9 cellular contexts compared by ENCODE assay signal in the genomic region with DNA sequence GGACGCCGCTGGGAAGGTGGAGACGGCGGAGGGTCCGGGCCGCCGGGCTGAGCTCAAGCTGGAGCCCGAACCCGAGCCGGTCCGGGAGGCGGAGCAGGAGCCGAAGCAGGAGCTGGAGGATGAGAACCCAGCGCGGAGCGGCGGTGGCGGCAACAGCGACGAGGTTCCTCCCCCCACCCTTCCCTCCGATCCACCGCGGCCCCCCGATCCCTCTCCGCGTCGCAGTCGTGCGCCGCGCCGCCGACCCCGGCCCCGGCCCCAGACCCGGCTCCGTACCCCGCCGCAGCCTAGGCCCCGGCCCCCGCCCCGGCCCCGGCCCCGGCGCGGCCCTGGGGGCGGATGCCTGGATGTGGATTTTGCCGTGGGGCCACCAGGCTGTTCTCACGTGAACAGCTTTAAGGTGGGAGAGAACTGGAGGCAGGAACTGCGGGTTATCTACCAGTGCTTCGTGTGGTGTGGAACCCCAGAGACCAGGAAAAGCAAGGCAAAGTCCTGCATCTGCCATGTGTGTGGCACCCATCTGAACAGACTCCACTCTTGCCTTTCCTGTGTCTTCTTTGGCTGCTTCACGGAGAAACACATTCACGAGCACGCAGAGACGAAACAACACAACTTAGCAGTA. TPM values are rescaled to one million over a fixed set of nuclear protein-coding genes. Genes with fewer than 3 reads are reported as not detected.
DNase-seq lines count a peak whose midpoint lies in the region; ATAC-seq, FAIRE-seq and TF ChIP-seq lines count a peak whose summit lies in the region.
"Had no signal": no experiment of that assay in that cellular context is flagged by ENCODE, and none has a peak within 500 bp of the region (broad histone marks: within the 10 kb centered on the region; RNA-seq: fewer than 3 reads in every experiment).

No MANE protein-coding gene starts in this region.

- H3K9ac ChIP-seq in Loucy (ENCODE audit: low read depth, low read length, poor library complexity, severe bottlenecking): peak overlapping the region; percentile 58

- peak in 2 of 4 donors; percentile 14 to 30 for ATAC-seq in right lobe of liver

- no peak for FAIRE-seq in bronchial epithelial cell (lab: Jason Lieb, UNC)
- FAIRE-seq: endometrium had no signal

- TF ChIP-seq CTCF in Loucy (conservative IDR thresholded peaks at IDR 0.05; ENCODE audit: low read length) (no peak), bronchial epithelial cell (IDR thresholded peaks at IDR 0.05; ENCODE audit: insufficient read depth, low read length, severe bottlenecking) (no peak), right lobe of liver (IDR thresholded peaks at IDR 0.05) (no peak), tibial artery (IDR thresholded peaks at IDR 0.05) (no peak)

- H3K4me2 ChIP-seq in Loucy (ENCODE audit: low read depth, low read length, poor library complexity, severe bottlenecking): peak overlapping the region; percentile 88

- H3K4me1 ChIP-seq in Loucy (ENCODE audit: insufficient read depth, low read length, poor library complexity, severe bottlenecking) (peaks cover 6% of the 10 kb centered on the region), right lobe of liver (peaks cover 0 to 13% (median 0%) of the 10 kb centered on the region in 4 donors), tibial artery (peaks cover 0 to 34% (median 7%) of the 10 kb centered on the region in 4 donors)

- peak overlapping the region; percentile 94; the same call in 1 of the 2 replicates for H2AFZ ChIP-seq in Loucy (ENCODE audit: low read length)

- H3K27me3 ChIP-seq in Loucy (ENCODE audit: insufficient read depth, low read length, poor library complexity, severe bottlenecking) (no peaks in the 10 kb centered on the region), bronchial epithelial cell (ENCODE audit: control insufficient read depth, insufficient read depth, low read length) (no peaks in the 10 kb centered on the region), right lobe of liver (no peaks in the 10 kb centered on the region), tibial artery (no peaks in the 10 kb centered on the region)

- H3K79me2 ChIP-seq in Loucy (ENCODE audit: insufficient read depth, low read length): 0 out of 2 replicates have a peak, but pooled peaks cover 4% of the 10 kb centered on the region

- no peak for TF ChIP-seq POLR2A in right lobe of liver (IDR thresholded peaks at IDR 0.05)

- no peaks in the 10 kb centered on the region for H4K20me1 ChIP-seq in Loucy (ENCODE audit: insufficient read depth, low read length, poor library complexity, severe bottlenecking)

- H3K9me2 ChIP-seq in Loucy (replicated peaks; ENCODE audit: low read depth, low read length): no peaks in the 10 kb centered on the region

- WGBS in right lobe of liver (ENCODE audit: insufficient coverage, low coverage, low lambda C conversion rate, missing lambda C conversion rate): 26% methylated on average over 12 of the region's 55 CpGs

- no peaks in the 10 kb centered on the region for H3F3A ChIP-seq in Loucy (ENCODE audit: low read depth)

- intact Hi-C loops in right lobe of liver (cut with DNase I): no loop called here
- intact Hi-C loops in tibial artery (cut with DNase I; ENCODE audit: low total_unique reads): no loop called here

- H3K36me3 ChIP-seq in Loucy (ENCODE audit: insufficient read depth, low read length) (no peaks in the 10 kb centered on the region), bronchial epithelial cell (ENCODE audit: control insufficient read depth, insufficient read depth, low read length) (no peaks in the 10 kb centered on the region), right lobe of liver (no peaks in the 10 kb centered on the region), tibial artery (no peaks in the 10 kb centered on the region)

- H3K4me3 ChIP-seq in Loucy (ENCODE audit: low read length, poor library complexity, severe bottlenecking) (peak overlapping the region; percentile 76), bronchial epithelial cell (ENCODE audit: low read depth, low read length) (peak overlapping the region; percentile 56), right lobe of liver (peak overlapping the region; percentile 42 to 64 (median 55)), tibial artery (peak overlapping the region; percentile 68 to 80)

- H3K9me3 ChIP-seq in Loucy (ENCODE audit: insufficient read depth, low read depth, low read length) (no peaks in the 10 kb centered on the region), right lobe of liver (no peaks in the 10 kb centered on the region), tibial artery (no peaks in the 10 kb centered on the region)

- H3K27ac ChIP-seq in right lobe of liver (peak overlapping the region in 2 of 3 donors; percentile 37 to 54), tibial artery (peak overlapping the region; percentile 89 to 94)

- peak; percentile 51 for DNase-seq in activated CD8-positive, alpha-beta memory T cell treated with anti-CD3 and anti-CD28 coated beads, Interleukin-2, amount 50 U/mL, for 48 hours
- no peak for DNase-seq in activated CD8-positive, alpha-beta memory T cell treated with anti-CD3 and anti-CD28 coated beads for 24 hours
- DNase-seq in bronchial epithelial cell (ENCODE audit: low read depth) (no peak), right lobe of liver (no peak), tibial artery (no peak), NCI-H2081 (lab: John Stamatoyannopoulos, UW) (no peak), CD1c-positive myeloid dendritic cell (ENCODE audit: extremely low spot score) (no peak)

RNA-seq across cellular contexts. Expression of gene USP27X, which starts 0.5 kb away (rescaled TPM):
- total RNA-seq in bronchial epithelial cell (2.1 and 2.2 TPM in 2 replicates), right lobe of liver (1 to 10 TPM in 4 of 6 experiments, under 1 TPM in 2; 0.68 to 1.5 (median 1.2) TPM)

RNA-seq across cellular contexts. Expression of gene CLCN5, which starts 42.6 kb away (rescaled TPM):
- total RNA-seq in bronchial epithelial cell (6.9 and 8.4 TPM in 2 replicates), right lobe of liver (10 to 100 TPM in 5 of 6 experiments, 1 to 10 TPM in 1; 9.7 to 26.5 (median 14.0) TPM)

RNA-seq across cellular contexts. Expression of gene PAGE4, which starts 50.7 kb away (rescaled TPM):
- total RNA-seq in bronchial epithelial cell (not detected in 2 replicates), right lobe of liver (under 1 TPM in 1 of 6 experiments, not detected in 5; 0.98 TPM)
